Comparison of ENCODE assay signal across 1 cellular context in genomic region chr17:78804777-78805176, GRCh38.
TF ChIP-seq lines count a peak whose summit lies in the region.

No MANE protein-coding gene starts in this region.

TF ChIP-seq in endothelial cell of umbilical vein, 7 proteins besides CTCF, POLR2A, EP300 and RAD21 (continued from another document):
- TF ChIP-seq POLR2AphosphoS5 (IDR thresholded peaks at IDR 0.05; ENCODE audit: insufficient read depth, low read depth, low read length) (no peak), JUN (IDR thresholded peaks at IDR 0.05; ENCODE audit: borderline replicate concordance, insufficient read depth, insufficient read length, low read depth) (no peak), MYC (IDR thresholded peaks at IDR 0.05; ENCODE audit: low read depth, low read length) (no peak), MAX (IDR thresholded peaks at IDR 0.05; ENCODE audit: insufficient read depth, insufficient read length) (no peak)
